In genomic region chr9:35798658-35799366, GRCh38 we compare ENCODE assay signal across 11 cellular contexts. TPM values are rescaled to one million over a fixed set of nuclear protein-coding genes. Genes with fewer than 3 reads are reported as not detected.
DNase-seq lines count a peak whose midpoint lies in the region; ATAC-seq and TF ChIP-seq lines count a peak whose summit lies in the region.
"Had no signal": no experiment of that assay in that cellular context is flagged by ENCODE, and none has a peak within 500 bp of the region (broad histone marks: within the 10 kb centered on the region; RNA-seq: fewer than 3 reads in every experiment).

No MANE protein-coding gene starts in this region.

- no peak overlapping the region for H3K27ac ChIP-seq in CD8-positive, alpha-beta T cell (ENCODE audit: low read depth, low read length)
- H3K27ac ChIP-seq: cardiac muscle cell had no signal

- POLR2A ChIA-PET in activated CD4-positive, alpha-beta memory T cell treated with anti-CD3 and anti-CD28 coated beads for 36 hours (lab: Charles Lee): interaction anchor here (0.8 kb wide), 1 partner anchor 13 kb away, joined by 3 read pairs; no protein-coding TSS in a partner anchor
- POLR2A ChIA-PET in CD8-positive, alpha-beta T cell (lab: Charles Lee): no interaction called here

- H3K36me3 ChIP-seq in CD8-positive, alpha-beta T cell (ENCODE audit: insufficient read depth, low read length): no peaks in the 10 kb centered on the region

- H3K4me3 ChIP-seq in CD8-positive, alpha-beta T cell (ENCODE audit: low read depth, low read length): no peak overlapping the region
- H3K4me3 ChIP-seq: cardiac muscle cell had no signal

- no peaks in the 10 kb centered on the region for H3K27me3 ChIP-seq in CD8-positive, alpha-beta T cell (ENCODE audit: insufficient read depth, low read length)
- H3K27me3 ChIP-seq: cardiac muscle cell had no signal

- no peaks in the 10 kb centered on the region for H3K27me3 Mint-ChIP-seq in activated CD4-positive, alpha-beta memory T cell treated with anti-CD3 and anti-CD28 coated beads for 36 hours
- no peaks in the 10 kb centered on the region for H3K27me3 Mint-ChIP-seq in CD8-positive, alpha-beta T cell (ENCODE audit: low read depth)

- H3K27ac Mint-ChIP-seq in activated CD4-positive, alpha-beta memory T cell treated with anti-CD3 and anti-CD28 coated beads for 36 hours: peak overlapping the region; percentile 64
- H3K27ac Mint-ChIP-seq in CD8-positive, alpha-beta T cell: no peak overlapping the region

- ATAC-seq in CD8-positive, alpha-beta T cell: no peak

- H3K36me3 Mint-ChIP-seq in activated CD4-positive, alpha-beta memory T cell treated with anti-CD3 and anti-CD28 coated beads for 36 hours: peaks cover 18% of the 10 kb centered on the region
- H3K36me3 Mint-ChIP-seq in CD8-positive, alpha-beta T cell: peaks cover 49% of the 10 kb centered on the region

- H3K4me3 Mint-ChIP-seq in activated CD4-positive, alpha-beta memory T cell treated with anti-CD3 and anti-CD28 coated beads for 36 hours: no peak overlapping the region
- no peak overlapping the region for H3K4me3 Mint-ChIP-seq in CD8-positive, alpha-beta T cell

- no peaks in the 10 kb centered on the region for H3K9me3 Mint-ChIP-seq in activated CD4-positive, alpha-beta memory T cell treated with anti-CD3 and anti-CD28 coated beads for 36 hours
- H3K9me3 Mint-ChIP-seq in CD8-positive, alpha-beta T cell: no peaks in the 10 kb centered on the region

- peak; percentile 48 for DNase-seq in stimulated activated naive CD4-positive, alpha-beta T cell treated with Interleukin-2 at 50 U/mL for 16 hours (lab: John Stamatoyannopoulos, UW)
- DNase-seq in stimulated activated naive CD4-positive, alpha-beta T cell (lab: John Stamatoyannopoulos, UW): no peak
- peak; percentile 69 for DNase-seq in activated CD4-positive, alpha-beta memory T cell treated with anti-CD3 and anti-CD28 coated beads for 36 hours
- DNase-seq in islet precursor cell (peak; percentile 96), OCI-M2 (lab: John Stamatoyannopoulos, UW; ENCODE audit: unreplicated experiment) (no peak), NCI-H774 (lab: John Stamatoyannopoulos, UW) (no peak), DMS 273 (lab: John Stamatoyannopoulos, UW; ENCODE audit: unreplicated experiment) (no peak)
- DNase-seq in CD8-positive, alpha-beta T cell: no peak
- DNase-seq: SHP77 had no signal

- H3K9me3 ChIP-seq in CD8-positive, alpha-beta T cell (ENCODE audit: low read length): no peaks in the 10 kb centered on the region

- H3K4me1 Mint-ChIP-seq in activated CD4-positive, alpha-beta memory T cell treated with anti-CD3 and anti-CD28 coated beads for 36 hours (ENCODE audit: low read depth): peaks cover 26% of the 10 kb centered on the region
- H3K4me1 Mint-ChIP-seq in CD8-positive, alpha-beta T cell (ENCODE audit: low read depth): no peaks in the 10 kb centered on the region

- no peak for TF ChIP-seq CTCF in CD8-positive, alpha-beta T cell (IDR thresholded peaks at IDR 0.05)

- H3K4me1 ChIP-seq in CD8-positive, alpha-beta T cell (ENCODE audit: insufficient read depth, low read length): no peaks in the 10 kb centered on the region

- CTCF ChIA-PET in activated CD4-positive, alpha-beta memory T cell treated with anti-CD3 and anti-CD28 coated beads for 36 hours (lab: Charles Lee): interaction anchor here (0.6 to 1.8 kb wide), 6 partner anchors 8 to 83 kb away, joined by 3 to 14 read pairs (median 4); partner anchors contain the start of gene SPAG8
- CTCF ChIA-PET in CD8-positive, alpha-beta T cell (lab: Charles Lee): interaction anchor here (0.7 to 3.8 kb wide), 4 partner anchors 9 to 103 kb away, joined by 3 to 16 read pairs (median 5); no protein-coding TSS in a partner anchor

- intact Hi-C loops in activated CD4-positive, alpha-beta memory T cell treated with anti-CD3 and anti-CD28 coated beads for 36 hours (cut with micrococcal nuclease): loop anchor here (1.0 kb wide), 1 partner anchor 16 kb away; the partner anchor contains the start of gene HINT2
- intact Hi-C loops in CD8-positive, alpha-beta T cell (cut with DNase I, micrococcal nuclease): no loop called here

RNA-seq across cellular contexts. Expression of gene NPR2, which starts 7.4 kb away (rescaled TPM):
- 1 to 10 TPM; 8.9 to 9.6 TPM for total RNA-seq in activated CD4-positive, alpha-beta memory T cell treated with anti-CD3 and anti-CD28 coated beads for 36 hours
- total RNA-seq in CD8-positive, alpha-beta T cell: 1 to 10 TPM; 2.0 to 2.9 TPM

RNA-seq across cellular contexts. Expression of gene SPAG8, which starts 13.2 kb away (rescaled TPM):
- 1 to 10 TPM; 1.1 to 1.4 TPM for total RNA-seq in activated CD4-positive, alpha-beta memory T cell treated with anti-CD3 and anti-CD28 coated beads for 36 hours
- total RNA-seq in CD8-positive, alpha-beta T cell: under 1 TPM; 0.78 to 0.92 TPM

RNA-seq across cellular contexts. Expression of gene HINT2, which starts 16.0 kb away (rescaled TPM):
- total RNA-seq in activated CD4-positive, alpha-beta memory T cell treated with anti-CD3 and anti-CD28 coated beads for 36 hours: 10 to 100 TPM; 67.8 to 72.6 TPM
- 10 to 100 TPM in 1 of 2 experiments, 1 to 10 TPM in 1; 10.0 to 13.6 TPM for total RNA-seq in CD8-positive, alpha-beta T cell

RNA-seq across cellular contexts. Expression of gene FAM221B, which starts 29.7 kb away (rescaled TPM):
- total RNA-seq in activated CD4-positive, alpha-beta memory T cell treated with anti-CD3 and anti-CD28 coated beads for 36 hours: not detected
- not detected for total RNA-seq in CD8-positive, alpha-beta T cell
- total RNA-seq: cardiac muscle cell, temporal lobe had no signal

RNA-seq across cellular contexts. Expression of gene TMEM8B, which starts 30.2 kb away (rescaled TPM):
- total RNA-seq in activated CD4-positive, alpha-beta memory T cell treated with anti-CD3 and anti-CD28 coated beads for 36 hours: 1 to 10 TPM; 5.9 to 6.0 TPM
- 1 to 10 TPM; 6.4 to 7.2 TPM for total RNA-seq in CD8-positive, alpha-beta T cell

Comparison
In these comparisons a context has a peak if more than half of its experiments do, and no peak if none do; other contexts are left out.
1. DNase-seq: peak in stimulated activated naive CD4-positive, alpha-beta T cell treated with Interleukin-2 at 50 U/mL for 16 hours (single experiment), activated CD4-positive, alpha-beta memory T cell treated with anti-CD3 and anti-CD28 coated beads for 36 hours (single experiment) and islet precursor cell (single experiment); none in stimulated activated naive CD4-positive, alpha-beta T cell (0 of 6), OCI-M2 (single experiment), NCI-H774 (single experiment), CD8-positive, alpha-beta T cell (0 of 7) and DMS 273 (single experiment).
2. RNA of gene HINT2, which starts 16.0 kb away (total RNA-seq): 67.8 to 72.6 TPM in activated CD4-positive, alpha-beta memory T cell treated with anti-CD3 and anti-CD28 coated beads for 36 hours; 10.0 to 13.6 TPM in CD8-positive, alpha-beta T cell; every median in the first group is over 4 times any median in the second.